ENCODE assay signal across 6 cellular contexts in the genomic region with DNA sequence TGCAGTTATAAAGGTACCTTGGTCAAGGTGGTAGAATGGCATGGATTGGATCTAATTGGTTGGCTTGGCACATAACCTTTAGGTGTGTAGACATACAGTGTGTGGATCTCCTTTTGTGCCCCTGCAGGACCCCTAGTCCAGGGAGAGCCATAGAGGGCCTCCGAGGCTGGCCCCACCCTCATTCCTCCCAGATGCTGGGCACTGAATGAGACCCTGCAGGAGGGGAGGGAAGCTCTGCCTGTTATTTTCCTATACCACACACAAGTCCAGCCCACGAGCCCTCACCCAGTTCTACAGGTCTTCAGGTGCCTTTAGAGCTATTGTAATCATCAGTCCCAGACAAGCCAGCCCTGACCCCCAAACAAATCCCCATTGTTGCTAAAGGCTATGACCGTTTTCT. TPM values are rescaled to one million over a fixed set of nuclear protein-coding genes. Genes with fewer than 3 reads are reported as not detected.
"Had no signal": no experiment of that assay in that cellular context is flagged by ENCODE, and none has a peak within 500 bp of the region (broad histone marks: within the 10 kb centered on the region; RNA-seq: fewer than 3 reads in every experiment).

No MANE protein-coding gene starts in this region.

- DNase-seq: H9, HCEC 1CT, IMR-90, KG1 had no signal

- H3K4me3 ChIP-seq: GM23338, K562 had no signal

- ATAC-seq: GM23338, K562 had no signal

- H3K27ac Mint-ChIP-seq: GM23338, H9 had no signal

- H3K4me2 ChIP-seq: GM23338 had no signal

- H3K4me3 Mint-ChIP-seq: GM23338, H9 had no signal

RNA-seq across cellular contexts. Expression of a gene that starts 58.9 kb away (rescaled TPM):
- total RNA-seq: K562 had no signal
- polyA plus RNA-seq: K562 had no signal
